Comparison of ENCODE assay signal across 8 cellular contexts in genomic region chr15:33126559-33127290, GRCh38.
DNase-seq lines count a peak whose midpoint lies in the region; ATAC-seq lines count a peak whose summit lies in the region.

No MANE protein-coding gene starts in this region.

- H3K56ac ChIP-seq in mesendoderm (ENCODE audit: low read length), result peak overlapping the region; percentile 18

- no peaks in the 10 kb centered on the region for H3K79me2 ChIP-seq in mesendoderm (ENCODE audit: control insufficient read depth, insufficient read depth, low read length)

- no peak overlapping the region for H2BK15ac ChIP-seq in mesendoderm (replicated peaks; ENCODE audit: low read depth)

- no peak for ATAC-seq in HG03342 (IDR thresholded peaks at IDR 0.05; ENCODE audit: unreplicated experiment)
- ATAC-seq in GM19035 (IDR thresholded peaks at IDR 0.05; ENCODE audit: unreplicated experiment), result no peak

- no peaks in the 10 kb centered on the region for H3K27me3 ChIP-seq in mesendoderm (ENCODE audit: insufficient read depth, low read length, poor library complexity)

- no peak overlapping the region for H3K4ac ChIP-seq in mesendoderm (ENCODE audit: low read depth, low read length)

- peak overlapping the region; percentile 31 for H3K18ac ChIP-seq in mesendoderm (ENCODE audit: low read length)

- no peak overlapping the region for H3K23ac ChIP-seq in mesendoderm (ENCODE audit: low read length)

- DNase-seq in ELR (ENCODE audit: low read depth), result peak; percentile 95
- peak; percentile 78 for DNase-seq in NCI-H2029 (lab: John Stamatoyannopoulos, UW)
- DNase-seq in UCSD-AML1 (lab: John Stamatoyannopoulos, UW; ENCODE audit: unreplicated experiment), result peak; percentile 75
- peak; percentile 78 for DNase-seq in dedifferentiated amniotic fluid mesenchymal stem cell (ENCODE audit: extremely low spot score)
- peak; percentile 93 for DNase-seq in mesendoderm
- DNase-seq in stimulated activated CD8-positive, alpha-beta memory T cell treated with anti-CD3 and anti-CD28 coated beads, Interleukin-4, amount 100 ng/mL, for 4 hours (ENCODE audit: low read depth in 2 of 2, low spot score in 1 of 2), result peak; percentile 25 to 37

- H2AK5ac ChIP-seq in mesendoderm (ENCODE audit: low read length), result no peak overlapping the region

- no peak overlapping the region for H3K4me3 ChIP-seq in mesendoderm (ENCODE audit: low read length)

- H3K79me1 ChIP-seq in mesendoderm (ENCODE audit: low read length), result no peaks in the 10 kb centered on the region

- H4K5ac ChIP-seq in mesendoderm (ENCODE audit: low read length), result no peak overlapping the region

- H3K27ac ChIP-seq in mesendoderm (ENCODE audit: low read depth, low read length), result no peak overlapping the region

- no peak overlapping the region for H3K9ac ChIP-seq in mesendoderm (ENCODE audit: low read length)

- H3K4me1 ChIP-seq in mesendoderm (ENCODE audit: control insufficient read depth, low read depth, low read length), result peaks cover 5% of the 10 kb centered on the region

- H3K4me2 ChIP-seq in mesendoderm (ENCODE audit: low read length), result no peak overlapping the region

- H4K8ac ChIP-seq in mesendoderm (ENCODE audit: low read depth, low read length), result no peak overlapping the region

- no peaks in the 10 kb centered on the region for H3K36me3 ChIP-seq in mesendoderm (ENCODE audit: control insufficient read depth, insufficient read depth, low read length)

- no peak overlapping the region for H2BK5ac ChIP-seq in mesendoderm (ENCODE audit: low read length)

- no peak overlapping the region for H2BK120ac ChIP-seq in mesendoderm (ENCODE audit: low read depth, low read length)

- WGBS in mesendoderm (ENCODE audit: extremely low coverage, insufficient coverage, low lambda C conversion rate), result no CpG with 5 or more reads among the region's 13 CpGs

Comparison
In these comparisons a context has a peak if more than half of its experiments do, and no peak if none do; other contexts are left out.
1. DNase-seq: peak in every context shown above with its lines; median percentile 95 in ELR; 93 in mesendoderm; 78 in NCI-H2029; 78 in dedifferentiated amniotic fluid mesenchymal stem cell; 75 in UCSD-AML1; 31 in stimulated activated CD8-positive, alpha-beta memory T cell treated with anti-CD3 and anti-CD28 coated beads, Interleukin-4, amount 100 ng/mL, for 4 hours.